17 cellular contexts compared by ENCODE assay signal in the genomic region with DNA sequence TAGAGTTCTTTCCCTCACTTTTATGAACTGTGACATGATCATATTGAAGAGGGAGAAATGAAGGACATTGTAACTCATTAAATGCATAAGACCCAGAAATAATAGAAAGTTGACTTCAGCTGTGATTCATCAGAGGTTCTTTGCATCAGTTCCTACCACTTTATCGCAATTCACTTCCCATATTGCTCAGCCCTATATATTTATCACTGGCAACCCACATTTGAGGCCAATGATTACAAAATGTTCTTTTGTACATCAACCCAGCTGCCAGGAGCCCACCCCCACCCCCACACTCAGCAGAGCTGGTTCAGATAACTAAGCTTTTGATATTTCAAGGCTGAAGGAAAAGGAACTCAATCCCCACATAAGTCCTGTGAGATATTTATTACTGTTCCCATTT. TPM values are rescaled to one million over a fixed set of nuclear protein-coding genes. Genes with fewer than 3 reads are reported as not detected.
A peak's percentile ranks its signal among the peaks of the same experiment; 100 is the strongest.
DNase-seq lines count a peak whose midpoint lies in the region; ATAC-seq and TF ChIP-seq lines count a peak whose summit lies in the region.
"Had no signal": no experiment of that assay in that cellular context is flagged by ENCODE, and none has a peak within 500 bp of the region (broad histone marks: within the 10 kb centered on the region; RNA-seq: fewer than 3 reads in every experiment).

No MANE protein-coding gene starts in this region.

- no peak for DNase-seq in activated T-cell treated with anti-CD3 and anti-CD28 coated beads, Interleukin-2, amount 50 U/mL, for 72 hours
- DNase-seq in activated T-cell treated with anti-CD3 and anti-CD28 coated beads, Interleukin-2, amount 50 U/mL, for 48 hours: no peak
- DNase-seq in SKM-1 treated with dmso at 0.1 percent for 144 hours (lab: John Stamatoyannopoulos, UW; ENCODE audit: unreplicated experiment) (peak; percentile 49), fibroblast of pulmonary artery (ENCODE audit: low read depth) (peak; percentile 95), tibial nerve (ENCODE audit: low spot score in 2 of 2) (no peak), NCI-H2227 (lab: John Stamatoyannopoulos, UW; ENCODE audit: unreplicated experiment) (no peak), endodermal cell (no peak)
- DNase-seq: ACHN; activated CD4-positive, alpha-beta T cell treated with anti-CD3 and anti-CD28 coated beads, Interleukin-2, amount 50 U/mL, for 48 hours; activated naive CD4-positive, alpha-beta T cell; Caco-2; MM.1S; NCI-H2227 treated with DMSO at 0.1 percent for 48 hours; Peyer's patch had no signal

- TF ChIP-seq EP300 in tibial nerve (IDR thresholded peaks at IDR 0.05): peak; percentile 41 to 42

- peaks cover 32% of the 10 kb centered on the region for H3K4me1 Mint-ChIP-seq in activated T-cell treated with anti-CD3 and anti-CD28 coated beads, Interleukin-2, amount 50 U/mL, for 72 hours (ENCODE audit: low read depth)
- peaks cover 2% of the 10 kb centered on the region for H3K4me1 Mint-ChIP-seq in endodermal cell
- H3K4me1 Mint-ChIP-seq: memory B cell had no signal

- no peaks in the 10 kb centered on the region for H3K27me3 Mint-ChIP-seq in activated T-cell treated with anti-CD3 and anti-CD28 coated beads, Interleukin-2, amount 50 U/mL, for 72 hours (ENCODE audit: low read depth)
- no peaks in the 10 kb centered on the region for H3K27me3 Mint-ChIP-seq in endodermal cell (ENCODE audit: insufficient read depth)

- H3K36me3 ChIP-seq in tibial nerve (no peaks in the 10 kb centered on the region), endodermal cell (ENCODE audit: control insufficient read depth, insufficient read depth, low read length) (no peaks in the 10 kb centered on the region)
- H3K36me3 ChIP-seq: Peyer's patch, thoracic aorta had no signal

- H3K9ac ChIP-seq in endodermal cell (ENCODE audit: extremely low read depth, low read length, poor library complexity, severe bottlenecking): no peak overlapping the region

- H3K4me3 ChIP-seq in fibroblast of pulmonary artery (replicated peaks; ENCODE audit: low read depth, low read length): no peak overlapping the region
- no peak overlapping the region for H3K4me3 ChIP-seq in tibial nerve
- no peak overlapping the region for H3K4me3 ChIP-seq in endodermal cell (ENCODE audit: low read length)
- H3K4me3 ChIP-seq: Peyer's patch, thoracic aorta had no signal

- H3K27ac ChIP-seq in tibial nerve (no peak overlapping the region), endodermal cell (ENCODE audit: low read depth, low read length) (no peak overlapping the region)
- H3K27ac ChIP-seq: Peyer's patch, thoracic aorta had no signal

- no peak overlapping the region for H3K27ac Mint-ChIP-seq in activated T-cell treated with anti-CD3 and anti-CD28 coated beads, Interleukin-2, amount 50 U/mL, for 72 hours
- no peak overlapping the region for H3K27ac Mint-ChIP-seq in endodermal cell
- H3K27ac Mint-ChIP-seq: memory B cell had no signal

- H3K4me1 ChIP-seq in tibial nerve: peaks cover 0 to 8% (median 3%) of the 10 kb centered on the region in 4 donors
- H3K4me1 ChIP-seq in endodermal cell (ENCODE audit: control insufficient read depth, insufficient read depth, low read length): no peaks in the 10 kb centered on the region
- H3K4me1 ChIP-seq: Caco-2, Peyer's patch had no signal

- no peaks in the 10 kb centered on the region for H3K27me3 ChIP-seq in tibial nerve
- H3K27me3 ChIP-seq in endodermal cell (ENCODE audit: control insufficient read depth, insufficient read depth, low read length, poor library complexity, severe bottlenecking): no peaks in the 10 kb centered on the region
- H3K27me3 ChIP-seq: Peyer's patch had no signal

- H3K9me3 ChIP-seq in tibial nerve: no peaks in the 10 kb centered on the region
- H3K9me3 ChIP-seq in endodermal cell (ENCODE audit: control insufficient read depth, low read length): no peaks in the 10 kb centered on the region
- H3K9me3 ChIP-seq: Caco-2, Peyer's patch, thoracic aorta had no signal

- H3K4me3 Mint-ChIP-seq in activated T-cell treated with anti-CD3 and anti-CD28 coated beads, Interleukin-2, amount 50 U/mL, for 72 hours: peak overlapping the region in 1 of 2 donors; percentile 20
- no peak overlapping the region for H3K4me3 Mint-ChIP-seq in endodermal cell
- H3K4me3 Mint-ChIP-seq: memory B cell had no signal

- peak; percentile 44 to 54 for ATAC-seq in activated T-cell treated with anti-CD3 and anti-CD28 coated beads, Interleukin-2, amount 50 U/mL, for 72 hours (replicated peaks in 1 of 2)
- ATAC-seq in HG03457 (IDR thresholded peaks at IDR 0.05; ENCODE audit: unreplicated experiment): no peak

- TF ChIP-seq CTCF in fibroblast of pulmonary artery (IDR thresholded peaks at IDR 0.05; ENCODE audit: low read length, missing control alignments) (no peak), tibial nerve (IDR thresholded peaks at IDR 0.05) (no peak), endodermal cell (conservative IDR thresholded peaks at IDR 0.05) (no peak)

- WGBS in tibial nerve, 2 donors: 42 to 56% methylated on average over 1 of the region's 1 CpG
- 91% methylated on average over 1 of the region's 1 CpG; no CpG with 5 or more reads in 1 of the 2 experiments for WGBS in endodermal cell (ENCODE audit: insufficient coverage in 1 of 2, insufficient read length in 1 of 2), 2 experiments

- no peaks in the 10 kb centered on the region for H3K36me3 Mint-ChIP-seq in activated T-cell treated with anti-CD3 and anti-CD28 coated beads, Interleukin-2, amount 50 U/mL, for 72 hours (ENCODE audit: insufficient read depth in 2 of 2)
- H3K36me3 Mint-ChIP-seq in endodermal cell (ENCODE audit: low read depth): no peaks in the 10 kb centered on the region
- H3K36me3 Mint-ChIP-seq: memory B cell had no signal

- TF ChIP-seq POLR2A in tibial nerve (IDR thresholded peaks at IDR 0.05): no peak

- H3K9me3 Mint-ChIP-seq in activated T-cell treated with anti-CD3 and anti-CD28 coated beads, Interleukin-2, amount 50 U/mL, for 72 hours: no peaks in the 10 kb centered on the region
- no peaks in the 10 kb centered on the region for H3K9me3 Mint-ChIP-seq in endodermal cell
- H3K9me3 Mint-ChIP-seq: memory B cell had no signal

RNA-seq across cellular contexts. Expression of a gene that starts 51.2 kb away (rescaled TPM):
- total RNA-seq in activated T-cell treated with anti-CD3 and anti-CD28 coated beads, Interleukin-2, amount 50 U/mL, for 72 hours: 100 to 1,000 TPM; 236 to 248 TPM
- total RNA-seq in tibial nerve (10 to 100 TPM; 53.9 to 87.7 (median 70.2) TPM), endodermal cell (100 to 1,000 TPM; 176 to 203 TPM)
- 186 TPM for polyA plus RNA-seq in endodermal cell (2013, experiment 1 of 2)
- polyA plus RNA-seq in endodermal cell (2013, experiment 2 of 2): 205 TPM

Comparison
In these comparisons a context has a peak if more than half of its experiments do, and no peak if none do; other contexts are left out.
1. DNase-seq: peak in SKM-1 treated with dmso at 0.1 percent for 144 hours (single experiment) and fibroblast of pulmonary artery (single experiment); none in activated T-cell treated with anti-CD3 and anti-CD28 coated beads, Interleukin-2, amount 50 U/mL, for 72 hours (0 of 2), activated T-cell treated with anti-CD3 and anti-CD28 coated beads, Interleukin-2, amount 50 U/mL, for 48 hours (0 of 2), tibial nerve (0 of 2), NCI-H2227 (single experiment) and endodermal cell (single experiment).